ENCODE assay signal across 8 cellular contexts in the genomic region with DNA sequence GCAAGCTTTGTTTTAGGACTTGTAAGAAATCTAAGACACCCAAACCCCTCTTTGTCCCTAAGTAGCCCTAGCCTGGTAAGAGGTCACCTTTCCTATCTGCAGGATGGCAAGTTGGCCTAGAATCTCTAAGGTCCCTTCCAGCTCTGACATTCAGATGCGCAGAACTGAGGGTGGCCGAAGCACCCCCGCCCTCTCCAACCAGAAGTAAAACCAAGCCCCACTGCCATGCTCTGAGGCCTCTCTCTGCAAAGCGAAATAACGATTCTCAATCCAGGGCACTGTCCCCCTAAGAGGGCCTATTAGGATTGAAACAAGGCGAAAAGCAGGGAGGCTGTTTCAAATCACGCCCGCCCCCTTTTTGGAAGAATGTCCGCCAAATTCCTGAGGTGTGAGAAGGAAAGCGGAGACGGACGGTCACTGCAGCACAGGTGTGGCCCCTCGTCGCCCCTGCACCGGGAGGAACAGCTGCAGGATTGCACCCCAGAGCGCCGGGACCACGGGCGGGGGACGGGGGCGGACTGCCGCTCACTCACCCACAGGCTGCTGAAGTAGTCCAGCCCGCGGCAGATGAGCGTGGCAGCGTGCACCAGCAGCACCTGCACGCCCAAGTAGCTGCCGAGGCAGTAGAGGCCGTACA.
DNase-seq lines count a peak whose midpoint lies in the region; ATAC-seq lines count a peak whose summit lies in the region.

No MANE protein-coding gene starts in this region.

- ATAC-seq in HG03097 (IDR thresholded peaks at IDR 0.05; ENCODE audit: low FRiP score, unreplicated experiment), result peak; percentile 9
- ATAC-seq in GM19351 (IDR thresholded peaks at IDR 0.05; ENCODE audit: unreplicated experiment), result no peak

- H3K36me3 Mint-ChIP-seq in activated naive CD4-positive, alpha-beta T cell treated with anti-CD3 and anti-CD28 coated beads, Interleukin-2, amount 50 U/mL, for 24 hours, result peaks cover 8% of the 10 kb centered on the region

- H3K4me3 Mint-ChIP-seq in activated naive CD4-positive, alpha-beta T cell treated with anti-CD3 and anti-CD28 coated beads, Interleukin-2, amount 50 U/mL, for 24 hours, result peak overlapping the region; percentile 92

- peaks cover 51% of the 10 kb centered on the region for H3K4me1 Mint-ChIP-seq in activated naive CD4-positive, alpha-beta T cell treated with anti-CD3 and anti-CD28 coated beads, Interleukin-2, amount 50 U/mL, for 24 hours

- H3K27ac ChIP-seq in skin epidermis, result peak overlapping the region in 20 of 21 experiments; percentile 76 to 98 (median 91)

- peak overlapping the region; percentile 94 for H3K27ac Mint-ChIP-seq in activated naive CD4-positive, alpha-beta T cell treated with anti-CD3 and anti-CD28 coated beads, Interleukin-2, amount 50 U/mL, for 24 hours

- no peaks in the 10 kb centered on the region for H3K27me3 Mint-ChIP-seq in activated naive CD4-positive, alpha-beta T cell treated with anti-CD3 and anti-CD28 coated beads, Interleukin-2, amount 50 U/mL, for 24 hours

- peak overlapping the region; percentile 82 for H3K4me3 ChIP-seq in iPS-11a (ENCODE audit: low read depth, low read length)
- peak overlapping the region; percentile 77 to 99 (median 90) for H3K4me3 ChIP-seq in skin epidermis

- H3K9me3 Mint-ChIP-seq in activated naive CD4-positive, alpha-beta T cell treated with anti-CD3 and anti-CD28 coated beads, Interleukin-2, amount 50 U/mL, for 24 hours, result no peaks in the 10 kb centered on the region

- peak; percentile 4 for DNase-seq in AG08395 (ENCODE audit: low spot score)
- DNase-seq in NOMO-1 treated with dmso at 0.1 percent for 144 hours (lab: John Stamatoyannopoulos, UW; ENCODE audit: unreplicated experiment), result no peak
- DNase-seq in 8988T, result no peak
